Comparison of ENCODE assay signal across 25 cellular contexts in the genomic region with DNA sequence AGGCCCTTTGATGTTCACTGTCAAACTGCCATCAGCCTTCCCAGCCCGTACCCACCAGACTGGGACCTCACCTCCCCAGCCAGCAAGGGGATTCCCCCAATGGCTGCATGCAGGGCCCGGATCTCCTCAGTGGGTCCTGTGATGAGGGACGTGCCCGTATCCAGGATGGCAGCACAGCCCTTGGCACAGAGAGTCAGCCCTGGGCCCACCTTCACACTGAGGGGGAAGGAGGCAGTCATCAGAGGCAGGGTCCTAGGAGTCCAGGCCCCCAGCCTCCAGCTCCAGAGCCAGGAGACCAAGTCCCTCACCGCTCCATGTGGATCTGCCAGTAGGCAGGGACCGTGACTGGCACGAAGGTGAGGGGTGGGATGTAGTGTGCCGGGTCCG. TPM values are rescaled to one million over a fixed set of nuclear protein-coding genes. Genes with fewer than 3 reads are reported as not detected.
DNase-seq lines count a peak whose midpoint lies in the region; ATAC-seq and TF ChIP-seq lines count a peak whose summit lies in the region.
"Had no signal": no experiment of that assay in that cellular context is flagged by ENCODE, and none has a peak within 500 bp of the region (broad histone marks: within the 10 kb centered on the region; RNA-seq: fewer than 3 reads in every experiment).

No MANE protein-coding gene starts in this region.

- H3K27me3 ChIP-seq in naive thymus-derived CD4-positive, alpha-beta T cell (ENCODE audit: control insufficient read depth in 2 of 2, insufficient read depth in 2 of 2, low read length in 2 of 2) = no peaks in the 10 kb centered on the region
- H3K27me3 ChIP-seq: breast epithelium, foreskin keratinocyte had no signal

- H3K4me3 Mint-ChIP-seq in T-helper 2 cell treated with Interferon-gamma antibody and Interleukin-4, amounts not matched to agents 5 μg/mL and 100 μg/mL, for 36 hours = peak overlapping the region; percentile 92
- peak overlapping the region; percentile 12 for H3K4me3 Mint-ChIP-seq in Calu3 (ENCODE audit: low read depth, unreplicated experiment)
- peak overlapping the region; percentile 89 for H3K4me3 Mint-ChIP-seq in activated T-helper 2 cell treated with anti-CD3 and anti-CD28 coated beads, Interferon-gamma antibody, Interleukin-2, Interleukin-4, amounts not matched to agents 10 μg/mL and 5 μg/mL and 100 μg/mL, durations not matched to agents 14 hours and 24 hours and 36 hours (ENCODE audit: low read depth)
- peak overlapping the region in 9 of 10 donors; percentile 88 to 95 (median 92) for H3K4me3 Mint-ChIP-seq in naive thymus-derived CD4-positive, alpha-beta T cell
- H3K4me3 Mint-ChIP-seq: nephron had no signal

- H3K27ac Mint-ChIP-seq in T-helper 2 cell treated with Interferon-gamma antibody and Interleukin-4, amounts not matched to agents 5 μg/mL and 100 μg/mL, for 36 hours = peak overlapping the region; percentile 98
- H3K27ac Mint-ChIP-seq in Calu3 (ENCODE audit: unreplicated experiment) = no peak overlapping the region
- peak overlapping the region; percentile 99 for H3K27ac Mint-ChIP-seq in activated T-helper 2 cell treated with anti-CD3 and anti-CD28 coated beads, Interferon-gamma antibody, Interleukin-2, Interleukin-4, amounts not matched to agents 10 μg/mL and 5 μg/mL and 100 μg/mL, durations not matched to agents 14 hours and 24 hours and 36 hours
- H3K27ac Mint-ChIP-seq in naive thymus-derived CD4-positive, alpha-beta T cell = peak overlapping the region in 8 of 9 donors; percentile 92 to 99 (median 97)
- H3K27ac Mint-ChIP-seq: nephron, progenitor cell of endocrine pancreas had no signal

- no peaks in the 10 kb centered on the region for H3K36me3 ChIP-seq in naive thymus-derived CD4-positive, alpha-beta T cell (ENCODE audit: control insufficient read depth in 2 of 3, insufficient read depth in 3 of 3, low read length in 3 of 3)
- H3K36me3 ChIP-seq: breast epithelium had no signal

- no peak overlapping the region for H3K27ac ChIP-seq in naive thymus-derived CD4-positive, alpha-beta T cell (ENCODE audit: low read depth, low read length)
- H3K27ac ChIP-seq: C4-2B, foreskin keratinocyte, VCaP had no signal

- peaks cover 2% of the 10 kb centered on the region for H3K36me3 Mint-ChIP-seq in T-helper 2 cell treated with Interferon-gamma antibody and Interleukin-4, amounts not matched to agents 5 μg/mL and 100 μg/mL, for 36 hours (ENCODE audit: low read depth)
- H3K36me3 Mint-ChIP-seq in Calu3 (ENCODE audit: insufficient read depth, unreplicated experiment) = peaks cover 10% of the 10 kb centered on the region
- peaks cover 24% of the 10 kb centered on the region for H3K36me3 Mint-ChIP-seq in activated T-helper 2 cell treated with anti-CD3 and anti-CD28 coated beads, Interferon-gamma antibody, Interleukin-2, Interleukin-4, amounts not matched to agents 10 μg/mL and 5 μg/mL and 100 μg/mL, durations not matched to agents 14 hours and 24 hours and 36 hours (ENCODE audit: low read depth)
- peaks cover 0 to 9% (median 0%) of the 10 kb centered on the region in 5 donors for H3K36me3 Mint-ChIP-seq in naive thymus-derived CD4-positive, alpha-beta T cell

- no peak for ATAC-seq in naive thymus-derived CD4-positive, alpha-beta T cell
- ATAC-seq in GM21786 (IDR thresholded peaks at IDR 0.05; ENCODE audit: unreplicated experiment) = no peak
- ATAC-seq: foreskin keratinocyte had no signal

- H3K4me1 Mint-ChIP-seq in T-helper 2 cell treated with Interferon-gamma antibody and Interleukin-4, amounts not matched to agents 5 μg/mL and 100 μg/mL, for 36 hours (ENCODE audit: low read depth) = peaks cover 41% of the 10 kb centered on the region
- peaks cover 7% of the 10 kb centered on the region for H3K4me1 Mint-ChIP-seq in Calu3 (ENCODE audit: low read depth, unreplicated experiment)
- H3K4me1 Mint-ChIP-seq in activated T-helper 2 cell treated with anti-CD3 and anti-CD28 coated beads, Interferon-gamma antibody, Interleukin-2, Interleukin-4, amounts not matched to agents 10 μg/mL and 5 μg/mL and 100 μg/mL, durations not matched to agents 14 hours and 24 hours and 36 hours (ENCODE audit: low read depth) = peaks cover 54% of the 10 kb centered on the region
- peaks cover 22 to 66% (median 56%) of the 10 kb centered on the region in 7 donors for H3K4me1 Mint-ChIP-seq in naive thymus-derived CD4-positive, alpha-beta T cell
- H3K4me1 Mint-ChIP-seq: nephron had no signal

- no peaks in the 10 kb centered on the region for H3K27me3 Mint-ChIP-seq in T-helper 2 cell treated with Interferon-gamma antibody and Interleukin-4, amounts not matched to agents 5 μg/mL and 100 μg/mL, for 36 hours (ENCODE audit: low read depth)
- H3K27me3 Mint-ChIP-seq in Calu3 (ENCODE audit: unreplicated experiment) = peaks cover 47% of the 10 kb centered on the region
- no peaks in the 10 kb centered on the region for H3K27me3 Mint-ChIP-seq in activated T-helper 2 cell treated with anti-CD3 and anti-CD28 coated beads, Interferon-gamma antibody, Interleukin-2, Interleukin-4, amounts not matched to agents 10 μg/mL and 5 μg/mL and 100 μg/mL, durations not matched to agents 14 hours and 24 hours and 36 hours (ENCODE audit: low read depth)
- no peaks in the 10 kb centered on the region for H3K27me3 Mint-ChIP-seq in naive thymus-derived CD4-positive, alpha-beta T cell

- no peak for TF ChIP-seq CTCF in Calu3 (IDR thresholded peaks at IDR 0.05; ENCODE audit: unreplicated experiment)

- POLR2A ChIA-PET in naive thymus-derived CD4-positive, alpha-beta T cell (lab: Charles Lee) = interaction anchor here (3.2 kb wide), 1 partner anchor 16 kb away, joined by 19 read pairs; the partner anchor contains the start of gene NR1H2

- peaks cover 4 to 27% of the 10 kb centered on the region in 2 donors for H3K4me1 ChIP-seq in naive thymus-derived CD4-positive, alpha-beta T cell (ENCODE audit: control insufficient read depth in 2 of 2, insufficient read depth in 2 of 2, low read length in 2 of 2)
- H3K4me1 ChIP-seq: breast epithelium, foreskin keratinocyte had no signal

- H3K4me3 ChIP-seq in naive thymus-derived CD4-positive, alpha-beta T cell (ENCODE audit: low read length) = no peak overlapping the region

- intact Hi-C loops in Calu3 (cut with micrococcal nuclease; ENCODE audit: unreplicated experiment) = no loop called here
- intact Hi-C loops in activated T-helper 2 cell treated with anti-CD3 and anti-CD28 coated beads, Interferon-gamma antibody, Interleukin-2, Interleukin-4, amounts not matched to agents 10 μg/mL and 5 μg/mL and 100 μg/mL, durations not matched to agents 14 hours and 24 hours and 36 hours (cut with micrococcal nuclease) = loop anchor here (5.0 kb wide), 1 partner anchor 423 kb away; no protein-coding TSS in a partner anchor
- intact Hi-C loops in naive thymus-derived CD4-positive, alpha-beta T cell (cut with micrococcal nuclease) = no loop called here

- CTCF ChIA-PET in Calu3 (lab: Charles Lee) = no interaction called here
- CTCF ChIA-PET in naive thymus-derived CD4-positive, alpha-beta T cell (lab: Charles Lee) = no interaction called here

- no peaks in the 10 kb centered on the region for H3K9me3 Mint-ChIP-seq in T-helper 2 cell treated with Interferon-gamma antibody and Interleukin-4, amounts not matched to agents 5 μg/mL and 100 μg/mL, for 36 hours
- H3K9me3 Mint-ChIP-seq in Calu3 (ENCODE audit: low read depth, unreplicated experiment) = no peaks in the 10 kb centered on the region
- H3K9me3 Mint-ChIP-seq in activated T-helper 2 cell treated with anti-CD3 and anti-CD28 coated beads, Interferon-gamma antibody, Interleukin-2, Interleukin-4, amounts not matched to agents 10 μg/mL and 5 μg/mL and 100 μg/mL, durations not matched to agents 14 hours and 24 hours and 36 hours = no peaks in the 10 kb centered on the region
- H3K9me3 Mint-ChIP-seq in naive thymus-derived CD4-positive, alpha-beta T cell = peaks cover 0 to 4% (median 0%) of the 10 kb centered on the region in 11 donors
- H3K9me3 Mint-ChIP-seq: nephron had no signal

- in situ Hi-C loops in G401 (cut with HindIII; ENCODE audit: low sequenced_read_pairs) = no loop called here

- BruUV-seq in Calu3 (replicated peaks; lab: Mats Ljungman, UMichigan) = no TSS peak

- DNase-seq in T-helper 2 cell treated with Interferon-gamma antibody and Interleukin-4, amounts not matched to agents 5 μg/mL and 100 μg/mL, for 36 hours (ENCODE audit: low spot score) = no peak
- no peak for DNase-seq in T-helper 2 cell
- DNase-seq in Calu3 = no peak
- DNase-seq in activated T-helper 2 cell treated with anti-CD3 and anti-CD28 coated beads, Interferon-gamma antibody, Interleukin-2, Interleukin-4, amounts not matched to agents 10 μg/mL and 5 μg/mL and 100 μg/mL, durations not matched to agents 14 hours and 24 hours and 36 hours (ENCODE audit: low spot score) = no peak
- no peak for DNase-seq in naive thymus-derived CD4-positive, alpha-beta T cell
- DNase-seq in NCI-H524 (lab: John Stamatoyannopoulos, UW) = no peak
- no peak for DNase-seq in G401 (ENCODE audit: low spot score)
- DNase-seq: 8988T; dermis blood vessel endothelial cell; DND-41; GOT3; hippocampal formation; NCI-H187 treated with DMSO at 0.1 percent for 48 hours; NK-92 treated with Interleukin-12 subunit alpha and Interleukin-12 subunit beta, amount 100 ng/mL, for 24 hours; small intestine; stimulated activated CD4-positive, alpha-beta T cell treated with anti-CD3 and anti-CD28 coated beads, Interleukin-4, amount 100 ng/mL, for 24 hours had no signal

- no peaks in the 10 kb centered on the region for H3K9me3 ChIP-seq in naive thymus-derived CD4-positive, alpha-beta T cell (ENCODE audit: control insufficient read depth in 2 of 3, low read length in 3 of 3)
- H3K9me3 ChIP-seq: breast epithelium had no signal

RNA-seq across cellular contexts. Expression of gene NAPSA, which starts 6.0 kb away (rescaled TPM):
- total RNA-seq in Calu3 (2022) = 1.9 and 3.6 TPM in 2 replicates
- total RNA-seq in activated T-helper 2 cell treated with anti-CD3 and anti-CD28 coated beads, Interferon-gamma antibody, Interleukin-2, Interleukin-4, amounts not matched to agents 10 μg/mL and 5 μg/mL and 100 μg/mL, durations not matched to agents 14 hours and 24 hours and 36 hours = 5.1 and 5.5 TPM in 2 replicates
- total RNA-seq in naive thymus-derived CD4-positive, alpha-beta T cell = 1 to 10 TPM in 4 of 5 experiments, under 1 TPM in 1; 0.72 to 8.2 (median 4.5) TPM
- 1 to 10 TPM; 1.2 to 1.6 TPM for polyA plus RNA-seq in naive thymus-derived CD4-positive, alpha-beta T cell
- total RNA-seq in G401 (2014; rRNA removed; shearing (Covaris generic)) = 0.24 TPM in 1 of 2 replicates, not detected in the other
- total RNA-seq: dermis blood vessel endothelial cell had no signal

RNA-seq across cellular contexts. Expression of gene NR1H2, which starts 16.8 kb away (rescaled TPM):
- 72.7 and 77.5 TPM in 2 replicates for total RNA-seq in Calu3 (2022)
- total RNA-seq in activated T-helper 2 cell treated with anti-CD3 and anti-CD28 coated beads, Interferon-gamma antibody, Interleukin-2, Interleukin-4, amounts not matched to agents 10 μg/mL and 5 μg/mL and 100 μg/mL, durations not matched to agents 14 hours and 24 hours and 36 hours = 76.1 and 79.9 TPM in 2 replicates
- 100 to 1,000 TPM in 4 of 5 experiments, 10 to 100 TPM in 1; 66.6 to 284 (median 114) TPM for total RNA-seq in naive thymus-derived CD4-positive, alpha-beta T cell
- polyA plus RNA-seq in naive thymus-derived CD4-positive, alpha-beta T cell = 100 to 1,000 TPM in 1 of 2 donors, 10 to 100 TPM in 1; 82.7 to 128 TPM
- total RNA-seq in G401 (2014; rRNA removed; shearing (Covaris generic)) = 33.0 and 41.4 TPM in 2 replicates

RNA-seq across cellular contexts. Expression of gene POLD1, which starts 24.7 kb away (rescaled TPM):
- total RNA-seq in Calu3 (2022) = 67.1 and 81.9 TPM in 2 replicates
- total RNA-seq in activated T-helper 2 cell treated with anti-CD3 and anti-CD28 coated beads, Interferon-gamma antibody, Interleukin-2, Interleukin-4, amounts not matched to agents 10 μg/mL and 5 μg/mL and 100 μg/mL, durations not matched to agents 14 hours and 24 hours and 36 hours = 153 and 162 TPM in 2 replicates
- 100 to 1,000 TPM in 1 of 5 experiments, 10 to 100 TPM in 4; 26.0 to 110 (median 40.8) TPM for total RNA-seq in naive thymus-derived CD4-positive, alpha-beta T cell
- 10 to 100 TPM; 30.5 to 44.3 TPM for polyA plus RNA-seq in naive thymus-derived CD4-positive, alpha-beta T cell
- total RNA-seq in G401 (2014; rRNA removed; shearing (Covaris generic)) = 151 and 176 TPM in 2 replicates

RNA-seq across cellular contexts. Expression of gene KCNC3, which starts 30.2 kb away (rescaled TPM):
- 5.3 and 6.8 TPM in 2 replicates for total RNA-seq in Calu3 (2022)
- 17.6 and 19.2 TPM in 2 replicates for total RNA-seq in activated T-helper 2 cell treated with anti-CD3 and anti-CD28 coated beads, Interferon-gamma antibody, Interleukin-2, Interleukin-4, amounts not matched to agents 10 μg/mL and 5 μg/mL and 100 μg/mL, durations not matched to agents 14 hours and 24 hours and 36 hours
- 10 to 100 TPM in 1 of 5 experiments, 1 to 10 TPM in 4; 1.9 to 11.1 (median 2.4) TPM for total RNA-seq in naive thymus-derived CD4-positive, alpha-beta T cell
- not detected for polyA plus RNA-seq in naive thymus-derived CD4-positive, alpha-beta T cell
- 3.4 and 4.3 TPM in 2 replicates for total RNA-seq in G401 (2014; rRNA removed; shearing (Covaris generic))
- total RNA-seq: foreskin keratinocyte, M059J had no signal
- polyA plus RNA-seq: foreskin keratinocyte had no signal

RNA-seq across cellular contexts. Expression of gene SPIB, which starts 59.3 kb away (rescaled TPM):
- total RNA-seq in Calu3 (2022) = 1.2 and 1.3 TPM in 2 replicates
- 0.66 and 0.80 TPM in 2 replicates for total RNA-seq in activated T-helper 2 cell treated with anti-CD3 and anti-CD28 coated beads, Interferon-gamma antibody, Interleukin-2, Interleukin-4, amounts not matched to agents 10 μg/mL and 5 μg/mL and 100 μg/mL, durations not matched to agents 14 hours and 24 hours and 36 hours
- 1 to 10 TPM in 3 of 5 experiments, under 1 TPM in 2; 0.73 to 7.5 (median 1.5) TPM for total RNA-seq in naive thymus-derived CD4-positive, alpha-beta T cell
- under 1 TPM; 0.19 to 0.46 TPM for polyA plus RNA-seq in naive thymus-derived CD4-positive, alpha-beta T cell
- total RNA-seq in G401 (2014; rRNA removed; shearing (Covaris generic)) = 0.44 TPM in 1 of 2 replicates, not detected in the other
- total RNA-seq: dermis blood vessel endothelial cell, foreskin keratinocyte, M059J had no signal
- polyA plus RNA-seq: foreskin keratinocyte, keratinocyte had no signal

Comparison
In these comparisons a context has a peak if more than half of its experiments do, and no peak if none do; other contexts are left out.
1. H3K4me3 Mint-ChIP-seq: peak in every context shown above with its lines; median percentile 92 in T-helper 2 cell treated with Interferon-gamma antibody and Interleukin-4, amounts not matched to agents 5 μg/mL and 100 μg/mL, for 36 hours; 92 in naive thymus-derived CD4-positive, alpha-beta T cell; 89 in activated T-helper 2 cell treated with anti-CD3 and anti-CD28 coated beads, Interferon-gamma antibody, Interleukin-2, Interleukin-4, amounts not matched to agents 10 μg/mL and 5 μg/mL and 100 μg/mL, durations not matched to agents 14 hours and 24 hours and 36 hours; 12 in Calu3.